In the genomic region with DNA sequence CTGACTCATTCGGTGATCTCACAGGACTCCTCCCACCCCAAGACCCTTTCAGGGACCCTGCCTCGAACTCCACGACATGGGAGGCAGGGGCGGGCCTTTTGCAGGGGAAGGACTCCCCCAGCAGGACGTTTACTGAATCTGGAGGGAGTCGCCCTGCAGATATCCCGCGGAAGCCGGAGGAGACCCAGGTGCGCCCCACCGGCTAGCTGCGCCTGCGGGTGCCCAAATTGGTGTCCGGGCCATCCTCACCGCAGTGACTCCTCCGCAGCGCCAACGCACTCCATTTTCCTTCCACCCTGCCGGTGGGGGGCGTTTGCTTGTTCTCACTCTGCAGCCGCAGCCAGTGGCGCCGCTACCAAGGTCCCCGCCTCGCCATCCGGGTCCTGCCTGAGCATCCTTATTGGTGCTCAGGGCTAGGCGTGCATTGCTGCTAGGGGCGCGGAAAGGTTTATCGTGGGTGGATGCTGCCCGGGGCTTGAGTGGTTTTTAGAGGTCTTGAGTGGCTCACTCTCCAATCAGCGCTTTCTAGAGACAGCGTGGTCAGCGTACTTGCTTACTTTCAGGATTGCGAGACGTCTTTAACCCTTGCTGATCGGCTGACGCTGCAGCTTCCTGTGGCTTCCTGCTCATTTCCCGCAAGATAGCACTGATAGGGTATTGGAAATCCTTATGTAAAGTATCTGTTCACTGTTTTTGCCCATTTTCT, we compare ENCODE assay signal across 8 cellular contexts.
DNase-seq lines count a peak whose midpoint lies in the region; ATAC-seq and TF ChIP-seq lines count a peak whose summit lies in the region.

No MANE protein-coding gene starts in this region.

- intact Hi-C loops in Caco-2 (cut with micrococcal nuclease; ENCODE audit: unreplicated experiment): loop anchor here (1.0 kb wide), 1 partner anchor 29 kb away; no protein-coding TSS in a partner anchor
- intact Hi-C loops in ovary (cut with DNase I): no loop called here

- H3K4me1 Mint-ChIP-seq in Caco-2 (ENCODE audit: low read depth, unreplicated experiment) (no peaks in the 10 kb centered on the region), glutamatergic neuron (ENCODE audit: low read depth, unreplicated experiment) (peaks cover 4% of the 10 kb centered on the region)
- H3K4me1 Mint-ChIP-seq in activated naive CD4-positive, alpha-beta T cell treated with anti-CD3 and anti-CD28 coated beads, Interleukin-2, amount 50 U/mL, for 24 hours: peaks cover 7% of the 10 kb centered on the region

- H3K27ac ChIP-seq in SJSA1 (no peak overlapping the region), ovary (no peak overlapping the region), thoracic aorta (no peak overlapping the region)

- H3K4me3 Mint-ChIP-seq in Caco-2 (ENCODE audit: unreplicated experiment): peak overlapping the region; percentile 75
- H3K4me3 Mint-ChIP-seq in activated naive CD4-positive, alpha-beta T cell treated with anti-CD3 and anti-CD28 coated beads, Interleukin-2, amount 50 U/mL, for 24 hours: peak overlapping the region; percentile 83
- peak overlapping the region; percentile 86 for H3K4me3 Mint-ChIP-seq in glutamatergic neuron (ENCODE audit: unreplicated experiment)

- DNase-seq in Caco-2 (peak; percentile 72 to 79), HT1080 (ENCODE audit: low read depth) (peak; percentile 27), SJSA1 (ENCODE audit: low read depth in 1 of 2, low spot score in 2 of 2) (peak; percentile 79 to 88), glutamatergic neuron (peak; percentile 94), ovary (peak in 4 of 5 donors; percentile 48 to 72 (median 54)), thoracic aorta (ENCODE audit: low spot score) (peak; percentile 40)

- no peak overlapping the region for H3K27ac Mint-ChIP-seq in Caco-2 (ENCODE audit: unreplicated experiment)
- H3K27ac Mint-ChIP-seq in activated naive CD4-positive, alpha-beta T cell treated with anti-CD3 and anti-CD28 coated beads, Interleukin-2, amount 50 U/mL, for 24 hours: no peak overlapping the region
- peak overlapping the region; percentile 92 for H3K27ac Mint-ChIP-seq in glutamatergic neuron (ENCODE audit: unreplicated experiment)

- no peaks in the 10 kb centered on the region for H3K36me3 ChIP-seq in Caco-2 (ENCODE audit: control insufficient read depth, insufficient read depth, low read length)
- H3K36me3 ChIP-seq in SJSA1: no peaks in the 10 kb centered on the region
- H3K36me3 ChIP-seq in ovary: no peaks in the 10 kb centered on the region
- H3K36me3 ChIP-seq in thoracic aorta: no peaks in the 10 kb centered on the region

- H3K27me3 ChIP-seq in Caco-2 (replicated peaks; ENCODE audit: control insufficient read depth, insufficient read depth, low read length) (no peaks in the 10 kb centered on the region), SJSA1 (replicated peaks) (no peaks in the 10 kb centered on the region), ovary (no peaks in the 10 kb centered on the region), thoracic aorta (replicated peaks; ENCODE audit: insufficient read depth) (no peaks in the 10 kb centered on the region)

- TF ChIP-seq CTCF in Caco-2 (IDR thresholded peaks at IDR 0.05; ENCODE audit: insufficient read depth in 1 of 2, low read depth in 1 of 2, low read length in 1 of 2, severe bottlenecking in 1 of 2, unreplicated experiment in 1 of 2): peak; percentile 0 to 19
- TF ChIP-seq CTCF in glutamatergic neuron (IDR thresholded peaks at IDR 0.05; ENCODE audit: partially characterized antibody, unreplicated experiment): no peak
- TF ChIP-seq CTCF in ovary (IDR thresholded peaks at IDR 0.05): no peak
- TF ChIP-seq CTCF in thoracic aorta (IDR thresholded peaks at IDR 0.05): peak; percentile 26

- TF ChIP-seq EP300 in ovary (IDR thresholded peaks at IDR 0.05): no peak

- no peaks in the 10 kb centered on the region for H3K27me3 Mint-ChIP-seq in Caco-2 (ENCODE audit: insufficient read depth, unreplicated experiment)
- H3K27me3 Mint-ChIP-seq in activated naive CD4-positive, alpha-beta T cell treated with anti-CD3 and anti-CD28 coated beads, Interleukin-2, amount 50 U/mL, for 24 hours: peaks cover 5% of the 10 kb centered on the region
- H3K27me3 Mint-ChIP-seq in glutamatergic neuron (ENCODE audit: unreplicated experiment): no peaks in the 10 kb centered on the region

- ATAC-seq in GM21360 (IDR thresholded peaks at IDR 0.05; ENCODE audit: unreplicated experiment) (peak; percentile 94), thoracic aorta (ENCODE audit: insufficient number of reproducible peaks, low FRiP score, low read depth) (peak; percentile 51)

- CTCF ChIA-PET in Caco-2 (lab: Charles Lee): no interaction called here

- TF ChIP-seq POLR2A in ovary (IDR thresholded peaks at IDR 0.05): no peak

- H3K4me1 ChIP-seq in Caco-2 (no peaks in the 10 kb centered on the region), SJSA1 (replicated peaks) (peaks cover 7% of the 10 kb centered on the region), ovary (ENCODE audit: insufficient read depth) (peaks cover 6% of the 10 kb centered on the region), thoracic aorta (ENCODE audit: control insufficient read depth in 1 of 2, low read depth in 2 of 2) (peaks cover 7 to 16% of the 10 kb centered on the region in 2 donors)

- no TSS peak for BruUV-seq in Caco-2 (replicated peaks; lab: Mats Ljungman, UMichigan)

- WGBS in ovary, 3 donors: 0 to 1% (median 0%) methylated on average over 27 to 39 of the region's 39 CpGs

- POLR2A ChIA-PET in Caco-2 (lab: Charles Lee): no interaction called here

- peak overlapping the region; percentile 25 for H3K4me3 ChIP-seq in Caco-2 (ENCODE audit: low read depth, low read length)
- H3K4me3 ChIP-seq in SJSA1: peak overlapping the region; percentile 34
- H3K4me3 ChIP-seq in ovary: peak overlapping the region; percentile 41
- H3K4me3 ChIP-seq in thoracic aorta: peak overlapping the region; percentile 72

- H3K9me3 Mint-ChIP-seq in Caco-2 (ENCODE audit: unreplicated experiment) (peaks cover 11% of the 10 kb centered on the region), glutamatergic neuron (ENCODE audit: unreplicated experiment) (peaks cover 9% of the 10 kb centered on the region)
- H3K9me3 Mint-ChIP-seq in activated naive CD4-positive, alpha-beta T cell treated with anti-CD3 and anti-CD28 coated beads, Interleukin-2, amount 50 U/mL, for 24 hours: no peaks in the 10 kb centered on the region

- H3K9me3 ChIP-seq in Caco-2: no peaks in the 10 kb centered on the region; the same call in 1 of the 2 replicates
- H3K9me3 ChIP-seq in SJSA1 (replicated peaks): no peaks in the 10 kb centered on the region
- H3K9me3 ChIP-seq in ovary: no peaks in the 10 kb centered on the region
- H3K9me3 ChIP-seq in thoracic aorta: no peaks in the 10 kb centered on the region

- H3K36me3 Mint-ChIP-seq in Caco-2 (ENCODE audit: insufficient read depth, unreplicated experiment) (no peaks in the 10 kb centered on the region), glutamatergic neuron (ENCODE audit: unreplicated experiment) (peaks cover 4% of the 10 kb centered on the region)
- H3K36me3 Mint-ChIP-seq in activated naive CD4-positive, alpha-beta T cell treated with anti-CD3 and anti-CD28 coated beads, Interleukin-2, amount 50 U/mL, for 24 hours: no peaks in the 10 kb centered on the region

Comparison
In these comparisons a context has a peak if more than half of its experiments do, and no peak if none do; other contexts are left out.
1. DNase-seq: peak in every context shown above with its lines; median percentile 94 in glutamatergic neuron; 84 in SJSA1; 76 in Caco-2; 54 in ovary; 40 in thoracic aorta; 27 in HT1080.
2. CTCF ChIP-seq: peak in Caco-2 (2 of 2) and thoracic aorta (single experiment); none in glutamatergic neuron (single experiment) and ovary (0 of 3).
3. Peak in every context shown above with its lines, with median percentiles within 50 percentile points of each other: H3K4me3 ChIP-seq and H3K4me3 Mint-ChIP-seq.